Comparison of ENCODE assay signal across 8 cellular contexts in the genomic region with DNA sequence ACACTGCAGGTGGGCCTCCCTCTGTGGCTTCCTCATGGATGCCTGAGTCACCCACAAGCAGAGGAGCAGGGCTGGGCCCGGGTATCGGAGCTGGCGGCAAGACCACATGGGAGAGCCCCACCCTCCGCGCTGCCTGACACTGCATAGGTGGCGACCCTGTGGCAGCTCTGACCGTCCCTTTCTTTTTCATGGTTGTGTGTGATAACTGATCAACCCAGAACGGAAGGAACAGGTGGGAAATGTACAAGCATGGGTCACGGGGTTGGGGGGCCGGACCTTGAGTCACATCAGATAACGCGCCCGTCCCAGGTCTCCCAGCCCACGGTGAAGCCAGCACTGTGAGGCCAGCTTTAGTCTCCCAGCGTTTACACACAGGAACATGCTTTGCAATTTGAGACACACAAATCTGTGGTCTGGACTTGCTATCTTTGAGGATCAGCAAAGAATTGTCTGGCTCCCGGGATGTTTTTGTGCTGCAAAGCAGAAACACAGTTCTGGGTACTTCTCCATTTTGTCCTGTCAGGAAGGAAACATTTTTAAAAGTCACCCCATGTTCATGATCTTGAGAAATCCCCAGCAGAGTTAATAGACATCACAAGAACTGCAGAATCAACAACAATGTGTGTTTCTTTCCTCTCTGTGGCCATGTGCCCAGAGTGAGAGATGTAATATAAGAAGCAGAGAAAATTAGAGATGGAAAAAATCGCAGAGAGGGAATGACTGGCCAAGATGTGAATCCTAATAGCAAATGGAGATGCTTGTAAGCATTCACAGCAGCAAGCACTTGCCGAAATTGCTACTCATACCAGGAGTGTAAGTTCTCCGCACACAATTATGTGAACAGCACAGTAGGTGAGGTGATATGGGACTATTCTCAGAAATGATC.
DNase-seq lines count a peak whose midpoint lies in the region; ATAC-seq and TF ChIP-seq lines count a peak whose summit lies in the region.

No MANE protein-coding gene starts in this region.

- no peak overlapping the region for H3K27ac Mint-ChIP-seq in activated naive CD8-positive, alpha-beta T cell
- H3K27ac Mint-ChIP-seq in endodermal cell = no peak overlapping the region

- no peak overlapping the region for H3K9ac ChIP-seq in endodermal cell (ENCODE audit: extremely low read depth, low read length, poor library complexity, severe bottlenecking)

- no peaks in the 10 kb centered on the region for H3K9me3 Mint-ChIP-seq in activated naive CD8-positive, alpha-beta T cell (ENCODE audit: low read depth)
- H3K9me3 Mint-ChIP-seq in endodermal cell = no peaks in the 10 kb centered on the region

- no peaks in the 10 kb centered on the region for H3K9me3 ChIP-seq in endodermal cell (ENCODE audit: control insufficient read depth, low read length)

- DNase-seq in GM06990 (ENCODE audit: extremely low read depth, insufficient read length) (peak; percentile 59), HT-29 (ENCODE audit: low spot score) (peak; percentile 85), inferior parietal cortex (ENCODE audit: extremely low spot score) (peak; percentile 56), endodermal cell (no peak), iPS-NIHi7 (ENCODE audit: extremely low spot score) (no peak)
- DNase-seq in stimulated activated CD4-positive, alpha-beta T cell treated with anti-CD3 and anti-CD28 coated beads, Interleukin-4, amount 100 ng/mL, for 1 hour = peak; percentile 4

- TF ChIP-seq CTCF in GM06990 (IDR thresholded peaks at IDR 0.05; ENCODE audit: insufficient read depth, low read length, poor library complexity, severe bottlenecking) (no peak), endodermal cell (conservative IDR thresholded peaks at IDR 0.05) (no peak)

- peaks cover 14% of the 10 kb centered on the region for H3K4me1 Mint-ChIP-seq in activated naive CD8-positive, alpha-beta T cell (ENCODE audit: low read depth)
- no peaks in the 10 kb centered on the region for H3K4me1 Mint-ChIP-seq in endodermal cell

- H3K36me3 Mint-ChIP-seq in activated naive CD8-positive, alpha-beta T cell = no peaks in the 10 kb centered on the region
- H3K36me3 Mint-ChIP-seq in endodermal cell (ENCODE audit: low read depth) = peaks cover 6% of the 10 kb centered on the region

- no peak overlapping the region for H3K27ac ChIP-seq in endodermal cell (ENCODE audit: low read depth, low read length)

- H3K4me3 Mint-ChIP-seq in activated naive CD8-positive, alpha-beta T cell = peak overlapping the region; percentile 71
- no peak overlapping the region for H3K4me3 Mint-ChIP-seq in endodermal cell

- WGBS in endodermal cell (ENCODE audit: insufficient coverage in 1 of 2, insufficient read length in 1 of 2), 2 experiments = 91 to 93% methylated on average over 11 to 19 of the region's 19 CpGs

- H3K27me3 Mint-ChIP-seq in activated naive CD8-positive, alpha-beta T cell = peaks cover 4% of the 10 kb centered on the region
- no peaks in the 10 kb centered on the region for H3K27me3 Mint-ChIP-seq in endodermal cell (ENCODE audit: insufficient read depth)

- peak; percentile 77 for ATAC-seq in GM21360 (IDR thresholded peaks at IDR 0.05; ENCODE audit: unreplicated experiment)

- peak overlapping the region; percentile 47 for H3K4me3 ChIP-seq in GM06990 (replicated peaks; ENCODE audit: low read depth, low read length)
- no peak overlapping the region for H3K4me3 ChIP-seq in endodermal cell (ENCODE audit: low read length)

- H3K27me3 ChIP-seq in GM06990 (replicated peaks; ENCODE audit: control insufficient read depth, insufficient read depth, low read length) = no peaks in the 10 kb centered on the region
- H3K27me3 ChIP-seq in endodermal cell (ENCODE audit: control insufficient read depth, insufficient read depth, low read length, poor library complexity, severe bottlenecking) = no peaks in the 10 kb centered on the region

- H3K36me3 ChIP-seq in GM06990 (ENCODE audit: control insufficient read depth, insufficient read depth, low read length) (no peaks in the 10 kb centered on the region), endodermal cell (ENCODE audit: control insufficient read depth, insufficient read depth, low read length) (no peaks in the 10 kb centered on the region)

- no peaks in the 10 kb centered on the region for H3K4me1 ChIP-seq in endodermal cell (ENCODE audit: control insufficient read depth, insufficient read depth, low read length)

Comparison
In these comparisons a context has a peak if more than half of its experiments do, and no peak if none do; other contexts are left out.
1. DNase-seq: peak in GM06990 (single experiment), HT-29 (single experiment), inferior parietal cortex (single experiment) and stimulated activated CD4-positive, alpha-beta T cell treated with anti-CD3 and anti-CD28 coated beads, Interleukin-4, amount 100 ng/mL, for 1 hour (single experiment); none in endodermal cell (single experiment) and iPS-NIHi7 (single experiment).